Comparison of ENCODE assay signal across 8 cellular contexts in the genomic region with DNA sequence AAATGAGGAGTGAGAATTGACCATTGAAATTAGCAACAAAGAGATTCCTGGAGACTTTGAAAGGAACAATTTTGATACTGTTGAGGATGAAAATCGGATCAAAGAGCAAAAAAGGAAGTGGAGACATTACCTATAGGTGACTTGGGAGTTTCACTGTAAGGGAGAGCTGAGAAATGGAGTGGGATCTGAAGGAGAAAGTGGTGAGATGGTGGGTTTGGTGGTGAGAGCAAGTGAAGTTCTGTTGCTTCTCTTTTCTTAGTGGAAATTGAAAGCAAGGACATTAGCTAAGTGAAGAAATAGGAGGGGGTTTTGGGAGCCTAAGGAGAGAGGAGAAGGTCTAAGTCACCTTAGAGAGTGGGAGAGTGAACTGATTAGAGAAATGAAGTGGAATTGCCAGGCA. TPM values are rescaled to one million over a fixed set of nuclear protein-coding genes. Genes with fewer than 3 reads are reported as not detected.
"Had no signal": no experiment of that assay in that cellular context is flagged by ENCODE, and none has a peak within 500 bp of the region (broad histone marks: within the 10 kb centered on the region; RNA-seq: fewer than 3 reads in every experiment).

No MANE protein-coding gene starts in this region.

- ATAC-seq: GM12878 had no signal

- H3K4me3 ChIP-seq: GM12878 had no signal

- FAIRE-seq: G401.6, GM12878, GM12892, GM18507, GM19239 had no signal

- DNase-seq: GDM1, GF-D8 had no signal

RNA-seq across cellular contexts. Expression of a gene that starts 16.7 kb away (rescaled TPM):
- total RNA-seq: G401, GM12878 had no signal
- polyA plus RNA-seq: GM12878 had no signal
